ENCODE assay signal across 26 cellular contexts in genomic region chr9:86644315-86645034, GRCh38.
DNase-seq lines count a peak whose midpoint lies in the region; ATAC-seq, FAIRE-seq and TF ChIP-seq lines count a peak whose summit lies in the region.
"Had no signal": no experiment of that assay in that cellular context is flagged by ENCODE, and none has a peak within 500 bp of the region (broad histone marks: within the 10 kb centered on the region; RNA-seq: fewer than 3 reads in every experiment).

No MANE protein-coding gene starts in this region.

- TF ChIP-seq EP300 in H1 (IDR thresholded peaks at IDR 0.05; ENCODE audit: borderline replicate concordance in 1 of 2, low read depth in 2 of 2, low read length in 2 of 2) = no peak

- peak; percentile 42 to 83 for DNase-seq in HAP-1 (ENCODE audit: low spot score in 2 of 2)
- DNase-seq in H1 (ENCODE audit: low read depth in 1 of 2, low spot score in 2 of 2) = no peak
- peak; percentile 26 for DNase-seq in retina
- DNase-seq in KBM-7 = no peak
- DNase-seq in stimulated activated naive CD8-positive, alpha-beta T cell treated with anti-CD3 and anti-CD28 coated beads, Interleukin-15, Interleukin-2, amounts not matched to agents 100 U/mL and 50 U/mL, for 24 hours = no peak
- DNase-seq in RPMI8226 = no peak
- DNase-seq: Calu3; CD4-positive, alpha-beta memory T cell; GDM1; H7; MM.1S; NCI-H1092; NCI-H1436 treated with DMSO at 0.1 percent for 48 hours; NCI-H1930; NCI-H2227 treated with DMSO at 0.1 percent for 48 hours; NCI-H510A; NCI-H774; NK-92 treated with Interleukin-12 subunit alpha and Interleukin-12 subunit beta, amount 100 ng/mL, for 24 hours; Peyer's patch; SJCRH30 had no signal

- no peak for TF ChIP-seq CTCF in H1 (IDR thresholded peaks at IDR 0.05; ENCODE audit: control extremely low read depth in 1 of 3, insufficient read depth in 1 of 3, low read depth in 1 of 3, low read length in 3 of 3)
- TF ChIP-seq CTCF in nephron (IDR thresholded peaks at IDR 0.05; ENCODE audit: unreplicated experiment in 3 of 3) = no peak

- FAIRE-seq in H1 (lab: Jason Lieb, UNC) = no peak
- FAIRE-seq: GM18507, HepG2, K562 had no signal

- no peak overlapping the region for H3K4me3 Mint-ChIP-seq in nephron
- H3K4me3 Mint-ChIP-seq: CD4-positive, alpha-beta memory T cell had no signal

- TF ChIP-seq RAD21 in H1 (IDR thresholded peaks at IDR 0.05 in 1 of 2, conservative IDR thresholded peaks at IDR 0.05 in 1 of 2; ENCODE audit: low read depth in 2 of 2, low read length in 2 of 2) = no peak

- in situ Hi-C loops in HAP-1 (cut with MboI; ENCODE audit: low sequenced_read_pairs) = loop anchor here (25.0 kb wide), 1 partner anchor 668 kb away; no protein-coding TSS in a partner anchor
- in situ Hi-C loops in KBM-7 (cut with MboI; ENCODE audit: low pct_unique_long_range_greater_than_20kb, low sequenced_read_pairs) = no loop called here

- H4K91ac ChIP-seq in H1 (replicated peaks; ENCODE audit: insufficient read length, low read length) = no peak overlapping the region

- H3K79me1 ChIP-seq in H1 (ENCODE audit: low read depth, low read length) = no peaks in the 10 kb centered on the region

- H3K23ac ChIP-seq in H1 (ENCODE audit: insufficient read length) = no peak overlapping the region

- H3K9me3 Mint-ChIP-seq in nephron = no peaks in the 10 kb centered on the region

- H3K36me3 ChIP-seq in HAP-1 (replicated peaks) = no peaks in the 10 kb centered on the region
- H3K36me3 ChIP-seq in H1 (ENCODE audit: control insufficient read depth in 2 of 4, insufficient read depth in 4 of 4, low read length in 3 of 4) = no peaks in the 10 kb centered on the region
- H3K36me3 ChIP-seq: BLaER1 treated with 17β-estradiol and CSF1 and Interleukin-3, amounts not matched to agents 10 nM and 100 nM; Peyer's patch; SJCRH30 had no signal

- no peak overlapping the region for H2BK5ac ChIP-seq in H1 (ENCODE audit: low read depth, low read length)

- H3K4me1 ChIP-seq in HAP-1 (peaks cover 11% of the 10 kb centered on the region), H1 (replicated peaks in 1 of 4; ENCODE audit: control insufficient read depth in 3 of 4, insufficient read depth in 4 of 4, low read length in 3 of 4) (peaks cover 0 to 4% (median 2%) of the 10 kb centered on the region in 4 experiments; a peak in 4 of 7 replicates)
- H3K4me1 ChIP-seq: Peyer's patch had no signal

- no peak overlapping the region for H2BK15ac ChIP-seq in H1 (ENCODE audit: low read length)

- H3K27me3 ChIP-seq in HAP-1 (ENCODE audit: low read depth) (peaks cover 8% of the 10 kb centered on the region; the same call in 1 of the 2 replicates), H1 (replicated peaks in 1 of 4; ENCODE audit: control insufficient read depth in 3 of 4, extremely low read depth in 1 of 4, insufficient read depth in 3 of 4, low read length in 3 of 4) (no peaks in the 10 kb centered on the region)
- H3K27me3 ChIP-seq: BLaER1 treated with 17β-estradiol and CSF1 and Interleukin-3, amounts not matched to agents 10 nM and 100 nM; Peyer's patch; SJCRH30 had no signal

- no peak overlapping the region for H4K5ac ChIP-seq in H1 (ENCODE audit: insufficient read length, low read depth, low read length)

- H3K4me1 Mint-ChIP-seq in nephron = peaks cover 29% of the 10 kb centered on the region
- H3K4me1 Mint-ChIP-seq: CD4-positive, alpha-beta memory T cell had no signal

- no peak overlapping the region for H3K27ac ChIP-seq in H1 (ENCODE audit: low read depth, low read length)
- H3K27ac ChIP-seq: Peyer's patch, SJCRH30 had no signal

- POLR2A ChIA-PET in H1 (lab: Charles Lee; ENCODE audit: partially characterized antibody) = interaction anchor here (0.6 to 1.5 kb wide), 3 partner anchors 77 to 301 kb away, joined by 3 read pairs; no protein-coding TSS in a partner anchor

- H3K27me3 Mint-ChIP-seq in nephron (ENCODE audit: low read depth) = no peaks in the 10 kb centered on the region

- no peak overlapping the region for H3K4me2 ChIP-seq in H1 (ENCODE audit: insufficient read depth in 1 of 2, low read depth in 2 of 2, low read length in 2 of 2)
- H3K4me2 ChIP-seq: BLaER1 treated with 17β-estradiol and CSF1 and Interleukin-3, amounts not matched to agents 10 nM and 100 nM had no signal

- no peak overlapping the region for H2BK120ac ChIP-seq in H1 (replicated peaks; ENCODE audit: low read depth, low read length)

- no peak for TF ChIP-seq POLR2A in H1 (IDR thresholded peaks at IDR 0.05; ENCODE audit: control extremely low read depth in 1 of 2, low read depth in 2 of 2, low read length in 2 of 2)

- no peak overlapping the region for H3K14ac ChIP-seq in H1 (ENCODE audit: insufficient read length)

- H3K4me3 ChIP-seq in HAP-1 (no peak overlapping the region), H1 (ENCODE audit: extremely low read depth in 1 of 4, insufficient read depth in 2 of 4, low read depth in 3 of 4, low read length in 4 of 4) (no peak overlapping the region)
- H3K4me3 ChIP-seq: BLaER1 treated with 17β-estradiol and CSF1 and Interleukin-3, amounts not matched to agents 10 nM and 100 nM; K562; Peyer's patch; SJCRH30 had no signal

- CTCF ChIA-PET in H1 (lab: Charles Lee; ENCODE audit: partially characterized antibody) = interaction anchor here (0.7 to 1.9 kb wide), 5 partner anchors 14 to 481 kb away, joined by 3 to 12 read pairs (median 3); no protein-coding TSS in a partner anchor

- 79% methylated on average over 5 of the region's 5 CpGs; no CpG with 5 or more reads in 1 of the 2 experiments for WGBS in H1 (ENCODE audit: extremely low coverage in 1 of 2, insufficient coverage in 1 of 2, insufficient read length in 1 of 2, insufficient replicate concordance in 2 of 2, low coverage in 1 of 2, low lambda C conversion rate in 2 of 2, missing lambda C conversion rate in 1 of 2), 2 experiments

- H3K18ac ChIP-seq in H1 (ENCODE audit: extremely low read depth, low read length) = no peak overlapping the region

- no peaks in the 10 kb centered on the region for H3K79me2 ChIP-seq in H1 (ENCODE audit: control insufficient read depth in 1 of 2, insufficient read depth in 2 of 2, low read length in 2 of 2)

- no peak overlapping the region for H3K56ac ChIP-seq in H1 (replicated peaks; ENCODE audit: insufficient read length, low read depth, low read length)

- H2AK5ac ChIP-seq in H1 (ENCODE audit: low read depth, low read length) = no peak overlapping the region

- H2BK20ac ChIP-seq in H1 (ENCODE audit: low read length) = no peak overlapping the region

- H3K9ac ChIP-seq in H1 (replicated peaks in 1 of 4; ENCODE audit: extremely low read depth in 1 of 4, low read depth in 3 of 4, low read length in 3 of 4) = no peak overlapping the region
- H3K9ac ChIP-seq: BLaER1 treated with 17β-estradiol and CSF1 and Interleukin-3, amounts not matched to agents 10 nM and 100 nM had no signal

- no peak overlapping the region for H2BK12ac ChIP-seq in H1 (ENCODE audit: low read depth, low read length)

- H3K23me2 ChIP-seq in H1 (ENCODE audit: low read depth, low read length) = no peaks in the 10 kb centered on the region; the same call in 1 of the 2 replicates

- H3K36me3 Mint-ChIP-seq in nephron (ENCODE audit: low read depth) = no peaks in the 10 kb centered on the region
- H3K36me3 Mint-ChIP-seq: CD4-positive, alpha-beta memory T cell had no signal

- no peak overlapping the region for H4K8ac ChIP-seq in H1 (ENCODE audit: extremely low read depth, insufficient read depth, low read length)

- H2AFZ ChIP-seq in H1 (ENCODE audit: low read length) = 0 out of 2 replicates have a peak overlapping the region, but pooled peaks have one; percentile 2

- H3K27ac Mint-ChIP-seq in nephron = peak overlapping the region; percentile 8 to 69 (median 12)
- H3K27ac Mint-ChIP-seq: CD4-positive, alpha-beta memory T cell had no signal

- no peaks in the 10 kb centered on the region for H4K20me1 ChIP-seq in H1 (replicated peaks in 1 of 2; ENCODE audit: control insufficient read depth in 1 of 2, insufficient read depth in 2 of 2, low read length in 2 of 2)
- H4K20me1 ChIP-seq: BLaER1 treated with 17β-estradiol and CSF1 and Interleukin-3, amounts not matched to agents 10 nM and 100 nM had no signal

- ATAC-seq in stimulated activated naive CD8-positive, alpha-beta T cell treated with anti-CD3 and anti-CD28 coated beads, Interleukin-15, Interleukin-2, amounts not matched to agents 100 U/mL and 50 U/mL, for 24 hours = no peak
- no peak for ATAC-seq in GM21423 (IDR thresholded peaks at IDR 0.05; ENCODE audit: unreplicated experiment)
- ATAC-seq: HepG2, K562 had no signal

- H3K4ac ChIP-seq in H1 (replicated peaks; ENCODE audit: insufficient read length, low read depth, low read length) = no peak overlapping the region

- no peaks in the 10 kb centered on the region for H3K9me3 ChIP-seq in HAP-1
- H3K9me3 ChIP-seq in H1 (ENCODE audit: insufficient read depth in 2 of 2, low read depth in 1 of 2, low read length in 1 of 2) = no peaks in the 10 kb centered on the region
- H3K9me3 ChIP-seq: Peyer's patch, SJCRH30 had no signal

TF ChIP-seq in H1, 55 proteins besides CTCF, POLR2A, EP300 and RAD21 (continues in another document):
- no peak for TF ChIP-seq EZH2 (IDR thresholded peaks at IDR 0.05; ENCODE audit: low read depth, low read length, severe bottlenecking)
- TF ChIP-seq BCL11A (IDR thresholded peaks at IDR 0.05; ENCODE audit: low read depth in 2 of 2, low read length in 2 of 2) = no peak
- TF ChIP-seq RFX5 (IDR thresholded peaks at IDR 0.05; ENCODE audit: borderline replicate concordance, low read depth, low read length) = no peak
- TF ChIP-seq CHD1 (IDR thresholded peaks at IDR 0.05; ENCODE audit: low read depth, low read length) = no peak
- no peak for TF ChIP-seq MAFK (IDR thresholded peaks at IDR 0.05; ENCODE audit: low read depth, low read length)
- TF ChIP-seq USF2 (IDR thresholded peaks at IDR 0.05; ENCODE audit: low read length) = no peak
- no peak for TF ChIP-seq TAF7 (optimal IDR thresholded peaks at IDR 0.05; ENCODE audit: borderline replicate concordance, low read depth, low read length)
- no peak for TF ChIP-seq GTF2F1 (IDR thresholded peaks at IDR 0.05; ENCODE audit: borderline replicate concordance, low read depth, low read length)
- TF ChIP-seq CREB1 (IDR thresholded peaks at IDR 0.05) = no peak
- no peak for TF ChIP-seq SP1 (IDR thresholded peaks at IDR 0.05; ENCODE audit: low read depth, low read length)
- TF ChIP-seq E2F6 (IDR thresholded peaks at IDR 0.05) = no peak

Comparison
In these comparisons a context has a peak if more than half of its experiments do, and no peak if none do; other contexts are left out.
1. DNase-seq: peak in HAP-1 (2 of 2) and retina (single experiment); none in H1 (0 of 2), KBM-7 (single experiment), stimulated activated naive CD8-positive, alpha-beta T cell treated with anti-CD3 and anti-CD28 coated beads, Interleukin-15, Interleukin-2, amounts not matched to agents 100 U/mL and 50 U/mL, for 24 hours (single experiment) and RPMI8226 (single experiment).